Comparison of ENCODE assay signal across 1 cellular context in the genomic region with DNA sequence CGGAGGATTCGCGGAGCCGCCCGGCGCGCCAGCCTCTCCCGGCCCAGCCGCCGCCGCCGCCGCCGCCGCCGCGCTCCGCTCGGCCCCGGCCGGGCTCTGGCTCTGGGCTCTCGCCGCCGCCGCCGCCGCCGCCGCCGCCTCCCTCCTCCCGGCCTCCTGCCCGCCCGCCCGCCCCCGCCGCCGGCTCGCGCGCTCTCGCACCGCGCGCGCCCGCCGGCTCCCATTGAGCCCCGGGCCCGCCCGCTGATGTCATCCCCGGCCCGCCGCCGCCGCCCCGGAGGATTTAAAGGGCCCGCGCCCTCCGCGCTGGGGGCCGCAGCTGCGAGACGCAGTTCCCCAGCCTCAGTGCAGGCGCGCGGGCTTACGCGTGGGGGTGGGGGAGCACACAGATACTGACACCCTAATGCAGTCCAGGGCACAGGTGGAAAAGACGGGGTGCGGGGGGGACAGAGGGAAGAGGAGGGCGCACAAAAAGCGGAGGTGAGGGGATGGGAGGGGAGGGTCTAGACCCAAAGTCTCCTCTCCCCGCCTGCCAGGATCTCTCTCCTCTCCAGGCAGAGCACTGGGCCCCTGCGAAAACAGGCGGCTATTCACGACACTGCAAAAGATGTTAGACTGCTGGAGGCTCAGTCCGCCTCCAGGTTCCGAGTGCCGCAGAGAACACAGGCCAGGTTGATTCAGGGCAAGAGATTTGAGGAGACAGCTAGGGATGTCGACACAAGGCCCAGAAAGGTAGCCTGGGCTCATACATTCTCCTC.
TF ChIP-seq lines count a peak whose summit lies in the region.

Gene CSNK1E, minus strand, starts transcription at position 197 of the 758 bp plus-strand sequence. CDS start 3,276 bp downstream, outside the sequence.

TF ChIP-seq in HepG2, 621 proteins besides CTCF, POLR2A, EP300 and RAD21 (continued from another document and continues in another):
- TF ChIP-seq, protein P1, sequence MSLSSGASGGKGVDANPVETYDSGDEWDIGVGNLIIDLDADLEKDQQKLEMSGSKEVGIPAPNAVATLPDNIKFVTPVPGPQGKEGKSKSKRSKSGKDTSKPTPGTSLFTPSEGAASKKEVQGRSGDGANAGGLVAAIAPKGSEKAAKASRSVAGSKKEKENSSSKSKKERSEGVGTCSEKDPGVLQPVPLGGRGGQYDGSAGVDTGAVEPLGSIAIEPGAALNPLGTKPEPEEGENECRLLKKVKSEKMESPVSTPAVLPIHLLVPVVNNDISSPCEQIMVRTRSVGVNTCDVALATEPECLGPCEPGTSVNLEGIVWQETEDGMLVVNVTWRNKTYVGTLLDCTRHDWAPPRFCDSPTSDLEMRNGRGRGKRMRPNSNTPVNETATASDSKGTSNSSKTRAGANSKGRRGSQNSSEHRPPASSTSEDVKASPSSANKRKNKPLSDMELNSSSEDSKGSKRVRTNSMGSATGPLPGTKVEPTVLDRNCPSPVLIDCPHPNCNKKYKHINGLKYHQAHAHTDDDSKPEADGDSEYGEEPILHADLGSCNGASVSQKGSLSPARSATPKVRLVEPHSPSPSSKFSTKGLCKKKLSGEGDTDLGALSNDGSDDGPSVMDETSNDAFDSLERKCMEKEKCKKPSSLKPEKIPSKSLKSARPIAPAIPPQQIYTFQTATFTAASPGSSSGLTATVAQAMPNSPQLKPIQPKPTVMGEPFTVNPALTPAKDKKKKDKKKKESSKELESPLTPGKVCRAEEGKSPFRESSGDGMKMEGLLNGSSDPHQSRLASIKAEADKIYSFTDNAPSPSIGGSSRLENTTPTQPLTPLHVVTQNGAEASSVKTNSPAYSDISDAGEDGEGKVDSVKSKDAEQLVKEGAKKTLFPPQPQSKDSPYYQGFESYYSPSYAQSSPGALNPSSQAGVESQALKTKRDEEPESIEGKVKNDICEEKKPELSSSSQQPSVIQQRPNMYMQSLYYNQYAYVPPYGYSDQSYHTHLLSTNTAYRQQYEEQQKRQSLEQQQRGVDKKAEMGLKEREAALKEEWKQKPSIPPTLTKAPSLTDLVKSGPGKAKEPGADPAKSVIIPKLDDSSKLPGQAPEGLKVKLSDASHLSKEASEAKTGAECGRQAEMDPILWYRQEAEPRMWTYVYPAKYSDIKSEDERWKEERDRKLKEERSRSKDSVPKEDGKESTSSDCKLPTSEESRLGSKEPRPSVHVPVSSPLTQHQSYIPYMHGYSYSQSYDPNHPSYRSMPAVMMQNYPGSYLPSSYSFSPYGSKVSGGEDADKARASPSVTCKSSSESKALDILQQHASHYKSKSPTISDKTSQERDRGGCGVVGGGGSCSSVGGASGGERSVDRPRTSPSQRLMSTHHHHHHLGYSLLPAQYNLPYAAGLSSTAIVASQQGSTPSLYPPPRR (CRISPR knock-in tag; IDR thresholded peaks at IDR 0.05; ENCODE audit: borderline replicate concordance) = no peak
- TF ChIP-seq U2AF1 (optimal IDR thresholded peaks at IDR 0.05; ENCODE audit: low read depth, low read length) (no peak), ZSCAN25 (CRISPR knock-in tag; IDR thresholded peaks at IDR 0.05) (peak; percentile 38; the same call in 1 of the 2 replicates), ARID2 (CRISPR knock-in tag; IDR thresholded peaks at IDR 0.05; ENCODE audit: borderline replicate concordance) (no peak), CBX5 (CRISPR knock-in tag; IDR thresholded peaks at IDR 0.05; ENCODE audit: borderline replicate concordance) (0 out of 2 replicates have a peak, but pooled peaks have one; percentile 25), ZNF574 (CRISPR knock-in tag; IDR thresholded peaks at IDR 0.05) (no peak), ZNF792 (CRISPR knock-in tag; IDR thresholded peaks at IDR 0.05) (no peak), GPBP1L1 (CRISPR knock-in tag; IDR thresholded peaks at IDR 0.05) (no peak), ZNF709 (CRISPR knock-in tag; IDR thresholded peaks at IDR 0.05) (no peak), CCAR2 (optimal IDR thresholded peaks at IDR 0.05; ENCODE audit: low read depth, low read length) (no peak), ZC3H13 (CRISPR knock-in tag; IDR thresholded peaks at IDR 0.05) (no peak), ZC3H4 (CRISPR knock-in tag; IDR thresholded peaks at IDR 0.05; ENCODE audit: borderline replicate concordance) (0 out of 2 replicates have a peak, but pooled peaks have one; percentile 42), ZNF296 (CRISPR knock-in tag; conservative IDR thresholded peaks at IDR 0.05) (no peak), IRX3 (CRISPR knock-in tag; IDR thresholded peaks at IDR 0.05; ENCODE audit: borderline replicate concordance, low read depth) (no peak), ZNF292 (CRISPR knock-in tag; IDR thresholded peaks at IDR 0.05; ENCODE audit: borderline replicate concordance, low read depth) (no peak), ZMYM3 (CRISPR knock-in tag; IDR thresholded peaks at IDR 0.05) (peak; percentile 88), SMYD3 (CRISPR knock-in tag; IDR thresholded peaks at IDR 0.05) (no peak), BORCS8-MEF2B (CRISPR knock-in tag; IDR thresholded peaks at IDR 0.05) (no peak), ZNF550 (CRISPR knock-in tag; IDR thresholded peaks at IDR 0.05; ENCODE audit: borderline replicate concordance) (no peak), ZNF646 (CRISPR knock-in tag; IDR thresholded peaks at IDR 0.05) (peak; percentile 82; the same call in 1 of the 2 replicates), ZFP37 (CRISPR knock-in tag; IDR thresholded peaks at IDR 0.05; ENCODE audit: borderline replicate concordance) (no peak), STAT5B (CRISPR knock-in tag; IDR thresholded peaks at IDR 0.05) (no peak), ZNF354B (CRISPR knock-in tag; IDR thresholded peaks at IDR 0.05) (no peak), ERF (CRISPR knock-in tag; IDR thresholded peaks at IDR 0.05) (no peak), ZNF639 (CRISPR knock-in tag; conservative IDR thresholded peaks at IDR 0.05) (peak; percentile 94), PPARG (CRISPR knock-in tag; conservative IDR thresholded peaks at IDR 0.05) (no peak), ZMYM4 (CRISPR knock-in tag; IDR thresholded peaks at IDR 0.05) (no peak)
- TF ChIP-seq, protein P2, sequence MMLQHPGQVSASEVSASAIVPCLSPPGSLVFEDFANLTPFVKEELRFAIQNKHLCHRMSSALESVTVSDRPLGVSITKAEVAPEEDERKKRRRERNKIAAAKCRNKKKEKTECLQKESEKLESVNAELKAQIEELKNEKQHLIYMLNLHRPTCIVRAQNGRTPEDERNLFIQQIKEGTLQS (CRISPR knock-in tag; IDR thresholded peaks at IDR 0.05) = 0 out of 2 replicates have a peak, but pooled peaks have one; percentile 38
- TF ChIP-seq, protein P3, sequence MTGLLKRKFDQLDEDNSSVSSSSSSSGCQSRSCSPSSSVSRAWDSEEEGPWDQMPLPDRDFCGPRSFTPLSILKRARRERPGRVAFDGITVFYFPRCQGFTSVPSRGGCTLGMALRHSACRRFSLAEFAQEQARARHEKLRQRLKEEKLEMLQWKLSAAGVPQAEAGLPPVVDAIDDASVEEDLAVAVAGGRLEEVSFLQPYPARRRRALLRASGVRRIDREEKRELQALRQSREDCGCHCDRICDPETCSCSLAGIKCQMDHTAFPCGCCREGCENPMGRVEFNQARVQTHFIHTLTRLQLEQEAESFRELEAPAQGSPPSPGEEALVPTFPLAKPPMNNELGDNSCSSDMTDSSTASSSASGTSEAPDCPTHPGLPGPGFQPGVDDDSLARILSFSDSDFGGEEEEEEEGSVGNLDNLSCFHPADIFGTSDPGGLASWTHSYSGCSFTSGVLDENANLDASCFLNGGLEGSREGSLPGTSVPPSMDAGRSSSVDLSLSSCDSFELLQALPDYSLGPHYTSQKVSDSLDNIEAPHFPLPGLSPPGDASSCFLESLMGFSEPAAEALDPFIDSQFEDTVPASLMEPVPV (CRISPR knock-in tag; IDR thresholded peaks at IDR 0.05) = no peak
- TF ChIP-seq, protein P4, sequence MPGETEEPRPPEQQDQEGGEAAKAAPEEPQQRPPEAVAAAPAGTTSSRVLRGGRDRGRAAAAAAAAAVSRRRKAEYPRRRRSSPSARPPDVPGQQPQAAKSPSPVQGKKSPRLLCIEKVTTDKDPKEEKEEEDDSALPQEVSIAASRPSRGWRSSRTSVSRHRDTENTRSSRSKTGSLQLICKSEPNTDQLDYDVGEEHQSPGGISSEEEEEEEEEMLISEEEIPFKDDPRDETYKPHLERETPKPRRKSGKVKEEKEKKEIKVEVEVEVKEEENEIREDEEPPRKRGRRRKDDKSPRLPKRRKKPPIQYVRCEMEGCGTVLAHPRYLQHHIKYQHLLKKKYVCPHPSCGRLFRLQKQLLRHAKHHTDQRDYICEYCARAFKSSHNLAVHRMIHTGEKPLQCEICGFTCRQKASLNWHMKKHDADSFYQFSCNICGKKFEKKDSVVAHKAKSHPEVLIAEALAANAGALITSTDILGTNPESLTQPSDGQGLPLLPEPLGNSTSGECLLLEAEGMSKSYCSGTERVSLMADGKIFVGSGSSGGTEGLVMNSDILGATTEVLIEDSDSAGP (CRISPR knock-in tag; IDR thresholded peaks at IDR 0.05; ENCODE audit: borderline replicate concordance) = peak; percentile 99
